9 cellular contexts compared by ENCODE assay signal in the genomic region with DNA sequence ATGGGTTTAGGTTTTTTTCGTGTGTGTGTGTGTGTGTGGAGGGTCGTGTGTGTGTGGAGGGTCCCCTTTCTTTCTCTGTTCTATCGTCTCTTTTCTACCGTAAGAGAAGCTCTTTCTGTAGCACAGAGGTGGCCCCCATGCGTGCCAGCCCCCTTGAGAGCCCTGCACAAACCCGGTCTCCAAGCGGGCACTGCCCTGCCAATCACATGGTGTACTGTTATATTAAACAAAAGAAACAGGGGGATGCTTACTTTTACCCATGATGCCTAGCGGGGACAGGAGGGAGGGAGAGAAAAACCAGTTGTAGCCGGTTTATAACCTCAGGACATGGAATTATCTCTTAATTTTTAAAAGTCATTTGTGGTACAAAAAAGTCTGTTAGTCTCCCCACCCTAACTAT. TPM values are rescaled to one million over a fixed set of nuclear protein-coding genes. Genes with fewer than 3 reads are reported as not detected.
DNase-seq lines count a peak whose midpoint lies in the region; ATAC-seq and TF ChIP-seq lines count a peak whose summit lies in the region.
"Had no signal": no experiment of that assay in that cellular context is flagged by ENCODE, and none has a peak within 500 bp of the region (broad histone marks: within the 10 kb centered on the region; RNA-seq: fewer than 3 reads in every experiment).

No MANE protein-coding gene starts in this region.

- peaks cover 2% of the 10 kb centered on the region for H3K27me3 Mint-ChIP-seq in endothelial cell (ENCODE audit: unreplicated experiment)

- H3K4me1 Mint-ChIP-seq in endothelial cell (ENCODE audit: unreplicated experiment), result no peaks in the 10 kb centered on the region

- peaks cover under 1% of the 10 kb centered on the region for H3K36me3 Mint-ChIP-seq in endothelial cell (ENCODE audit: low read depth, unreplicated experiment)

- TF ChIP-seq CTCF in endothelial cell (IDR thresholded peaks at IDR 0.05; ENCODE audit: unreplicated experiment), result no peak

- H3K4me3 Mint-ChIP-seq in endothelial cell (ENCODE audit: unreplicated experiment), result no peak overlapping the region

- no peaks in the 10 kb centered on the region for H3K9me3 Mint-ChIP-seq in endothelial cell (ENCODE audit: unreplicated experiment)

- ATAC-seq in GM21447 (IDR thresholded peaks at IDR 0.05; ENCODE audit: unreplicated experiment), result no peak

- DNase-seq in EL, result peak; percentile 34
- DNase-seq in NCI-H2196 (lab: John Stamatoyannopoulos, UW; ENCODE audit: unreplicated experiment), result peak; percentile 48
- peak; percentile 46 for DNase-seq in dermis microvascular lymphatic vessel endothelial cell (ENCODE audit: low read depth in 2 of 2)
- DNase-seq in pons (ENCODE audit: low spot score), result peak; percentile 21
- no peak for DNase-seq in SKM-1 (lab: John Stamatoyannopoulos, UW; ENCODE audit: unreplicated experiment)
- DNase-seq in stimulated activated CD4-positive, alpha-beta T cell treated with anti-CD3 and anti-CD28 coated beads, Interleukin-4, amount 100 ng/mL, for 24 hours, result no peak
- no peak for DNase-seq in endothelial cell (ENCODE audit: low spot score)
- DNase-seq: right cardiac atrium had no signal

- H3K27ac Mint-ChIP-seq in endothelial cell (ENCODE audit: unreplicated experiment), result no peak overlapping the region

RNA-seq across cellular contexts. Expression of a gene that starts 41.0 kb away (rescaled TPM):
- 4.0 and 6.2 TPM in 2 replicates for total RNA-seq in dermis microvascular lymphatic vessel endothelial cell
- total RNA-seq in endothelial cell (ENCODE audit: unreplicated experiment), result 45.4 TPM

Comparison
In these comparisons a context has a peak if more than half of its experiments do, and no peak if none do; other contexts are left out.
1. DNase-seq: peak in EL (single experiment), NCI-H2196 (single experiment), dermis microvascular lymphatic vessel endothelial cell (2 of 2) and pons (single experiment); none in SKM-1 (single experiment), stimulated activated CD4-positive, alpha-beta T cell treated with anti-CD3 and anti-CD28 coated beads, Interleukin-4, amount 100 ng/mL, for 24 hours (single experiment) and endothelial cell (single experiment).